In the genomic region with DNA sequence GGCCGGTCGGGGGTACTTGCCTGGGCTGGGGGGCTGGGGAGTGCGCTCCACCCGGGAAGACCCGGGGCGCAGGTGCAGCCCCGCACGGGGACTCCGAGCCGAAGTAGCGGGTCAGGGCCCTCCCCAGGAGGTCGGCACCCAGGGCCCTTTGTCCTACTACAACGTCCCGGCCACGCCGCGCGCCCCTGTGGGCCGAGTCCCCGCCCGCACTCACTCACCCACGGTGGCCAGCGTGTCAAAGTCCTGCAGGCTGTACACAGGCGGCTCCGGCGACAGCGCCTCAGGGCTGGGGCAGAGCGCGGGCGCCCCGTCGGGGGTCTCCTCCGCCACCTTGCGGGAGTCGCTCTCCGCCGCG, we compare ENCODE assay signal across 8 cellular contexts. TPM values are rescaled to one million over a fixed set of nuclear protein-coding genes. Genes with fewer than 3 reads are reported as not detected.
A peak's percentile ranks its signal among the peaks of the same experiment; 100 is the strongest.
DNase-seq lines count a peak whose midpoint lies in the region; ATAC-seq, FAIRE-seq and TF ChIP-seq lines count a peak whose summit lies in the region.

No MANE protein-coding gene starts in this region.

- no peak for DNase-seq in RWPE1 (ENCODE audit: low spot score)
- peak in 2 of 6 donors; percentile 28 to 82 for DNase-seq in pancreas
- DNase-seq in SHP77 (lab: John Stamatoyannopoulos, UW), result no peak
- DNase-seq in DMS153 treated with DMSO at 0.1 percent for 48 hours (lab: John Stamatoyannopoulos, UW; ENCODE audit: unreplicated experiment), result no peak
- DNase-seq in NOMO-1 treated with DMSO at 0.1 percent for 48 hours (lab: John Stamatoyannopoulos, UW; ENCODE audit: unreplicated experiment), result no peak

- TF ChIP-seq CTCF in RWPE1 (conservative IDR thresholded peaks at IDR 0.05; ENCODE audit: low read depth) (no peak), pancreas (IDR thresholded peaks at IDR 0.05) (no peak)

- H3K36me3 ChIP-seq in pancreas, result no peaks in the 10 kb centered on the region

- 1 to 2% methylated on average over 27 to 38 of the region's 38 CpGs for WGBS in pancreas, 2 donors

- no peaks in the 10 kb centered on the region for H3K9me3 ChIP-seq in pancreas

- peak overlapping the region; percentile 49 to 76 (median 52) for H3K4me3 ChIP-seq in pancreas

- no peaks in the 10 kb centered on the region for H3K4me1 ChIP-seq in pancreas

- ATAC-seq in GM18861 (IDR thresholded peaks at IDR 0.05; ENCODE audit: unreplicated experiment) (peak; percentile 15), HG02571 (IDR thresholded peaks at IDR 0.05; ENCODE audit: unreplicated experiment) (peak; percentile 17), esophagus mucosa (peak; percentile 30), pancreas (peak; percentile 33 to 49 (median 40))

- CTCF ChIA-PET in RWPE1 (lab: Yijun Ruan, JAX), result no interaction called here

- POLR2A ChIA-PET in RWPE1 (lab: Yijun Ruan, JAX; ENCODE audit: low non-redundant PET), result no interaction called here

- peak overlapping the region; percentile 70 for H3K27ac ChIP-seq in RWPE1
- H3K27ac ChIP-seq in pancreas, result peak overlapping the region in 2 of 4 donors; percentile 23 to 37

- no peaks in the 10 kb centered on the region for H3K27me3 ChIP-seq in pancreas

- FAIRE-seq in pancreas (lab: Jason Lieb, UNC), result no peak

- intact Hi-C loops in pancreas (cut with DNase I), result no loop called here

RNA-seq across cellular contexts. Expression of a gene that starts 0.6 kb away (rescaled TPM):
- total RNA-seq in esophagus mucosa (46.0 TPM), pancreas (10 to 100 TPM in 1 of 6 donors, 1 to 10 TPM in 5; 3.7 to 20.7 (median 6.4) TPM)
- 1 to 10 TPM; 2.5 to 4.3 TPM for polyA plus RNA-seq in pancreas
